8 cellular contexts compared by ENCODE assay signal in genomic region chr19:38514812-38515633, GRCh38.
DNase-seq lines count a peak whose midpoint lies in the region; ATAC-seq and TF ChIP-seq lines count a peak whose summit lies in the region.

No MANE protein-coding gene starts in this region.

- DNase-seq in Caki2 (ENCODE audit: low read depth) (peak; percentile 75), OCI-M1 (lab: John Stamatoyannopoulos, UW) (peak; percentile 81), fibroblast of lung (ENCODE audit: low read depth in 2 of 2) (peak; percentile 33 to 39), stromal cell of bone marrow (ENCODE audit: low read depth) (peak; percentile 9)
- DNase-seq in activated T-cell treated with anti-CD3 and anti-CD28 coated beads, Interleukin-2, amount 50 U/mL, for 48 hours: peak; percentile 86 to 89

- H3K9me3 ChIP-seq in fibroblast of lung (ENCODE audit: control insufficient read depth, insufficient read depth, low read depth, low read length) (no peaks in the 10 kb centered on the region), neutrophil (no peaks in the 10 kb centered on the region)

- H4K20me1 ChIP-seq in fibroblast of lung (ENCODE audit: control insufficient read depth, extremely low read depth, insufficient read depth, low read length): no peaks in the 10 kb centered on the region

- H3K4me1 ChIP-seq in fibroblast of lung (ENCODE audit: control insufficient read depth, extremely low read depth, insufficient read depth, low read length): no peaks in the 10 kb centered on the region
- H3K4me1 ChIP-seq in neutrophil (ENCODE audit: control insufficient read depth in 1 of 2, insufficient read depth in 1 of 2, low read depth in 1 of 2, low read length in 1 of 2): peaks cover 0 to 5% of the 10 kb centered on the region in 2 experiments

- no peak overlapping the region for H3K4me3 ChIP-seq in fibroblast of lung (replicated peaks in 1 of 4; ENCODE audit: control extremely low read depth in 1 of 4, insufficient read depth in 1 of 4, low read depth in 3 of 4, low read length in 4 of 4)
- H3K4me3 ChIP-seq in neutrophil (ENCODE audit: low read depth in 1 of 2, low read length in 1 of 2): no peak overlapping the region

- in situ Hi-C loops in Caki2 (cut with HindIII; ENCODE audit: low pct_unique_long_range_greater_than_20kb, low sequenced_read_pairs): no loop called here

- H3K27ac ChIP-seq in fibroblast of lung (ENCODE audit: insufficient read depth, low read length): no peak overlapping the region
- H3K27ac ChIP-seq in neutrophil: no peak overlapping the region

- peak; percentile 64 for ATAC-seq in HG03196 (IDR thresholded peaks at IDR 0.05; ENCODE audit: unreplicated experiment)
- ATAC-seq in GM21717 (IDR thresholded peaks at IDR 0.05; ENCODE audit: unreplicated experiment): no peak

- H2AFZ ChIP-seq in fibroblast of lung (ENCODE audit: low read length): peak overlapping the region; percentile 59

- H3K9ac ChIP-seq in fibroblast of lung (ENCODE audit: insufficient read depth, low read length): no peak overlapping the region

- H3K79me2 ChIP-seq in fibroblast of lung (ENCODE audit: control insufficient read depth, insufficient read depth, low read length): no peaks in the 10 kb centered on the region

- H3K36me3 ChIP-seq in fibroblast of lung (ENCODE audit: control insufficient read depth, insufficient read depth, low read length): no peaks in the 10 kb centered on the region
- no peaks in the 10 kb centered on the region for H3K36me3 ChIP-seq in neutrophil

- H3K27me3 ChIP-seq in fibroblast of lung (ENCODE audit: control insufficient read depth, insufficient read depth, low read length): no peaks in the 10 kb centered on the region
- H3K27me3 ChIP-seq in neutrophil: peaks cover 3% of the 10 kb centered on the region

- H3K4me2 ChIP-seq in fibroblast of lung (ENCODE audit: extremely low read depth, insufficient read depth, low read length): peak overlapping the region; percentile 25

- peak; percentile 64 to 78 for TF ChIP-seq CTCF in fibroblast of lung (conservative IDR thresholded peaks at IDR 0.05 in 1 of 2, IDR thresholded peaks at IDR 0.05 in 1 of 2; ENCODE audit: low read depth in 1 of 2, low read length in 2 of 2)
- TF ChIP-seq CTCF in neutrophil (IDR thresholded peaks at IDR 0.05): peak; percentile 79

Comparison
In these comparisons a context has a peak if more than half of its experiments do, and no peak if none do; other contexts are left out.
1. DNase-seq: peak in every context shown above with its lines; median percentile 88 in activated T-cell treated with anti-CD3 and anti-CD28 coated beads, Interleukin-2, amount 50 U/mL, for 48 hours; 81 in OCI-M1; 75 in Caki2; 36 in fibroblast of lung; 9 in stromal cell of bone marrow.